ENCODE assay signal across 28 cellular contexts in genomic region chr2:218822622-218823021, GRCh38. TPM values are rescaled to one million over a fixed set of nuclear protein-coding genes. Genes with fewer than 3 reads are reported as not detected.
DNase-seq lines count a peak whose midpoint lies in the region; ATAC-seq, FAIRE-seq and TF ChIP-seq lines count a peak whose summit lies in the region.
"Had no signal": no experiment of that assay in that cellular context is flagged by ENCODE, and none has a peak within 500 bp of the region (broad histone marks: within the 10 kb centered on the region; RNA-seq: fewer than 3 reads in every experiment).

No MANE protein-coding gene starts in this region.

- CTCF ChIA-PET in HepG2 (lab: Yijun Ruan, JAX; ENCODE audit: low intra/inter-chr PET ratio, low total read pairs): no interaction called here

- BruUV-seq in HepG2 (replicated peaks; lab: Mats Ljungman, UMichigan): no TSS peak

- in situ Hi-C loops in HepG2 (cut with HindIII; ENCODE audit: extremely low pct_ligation_motif_present, low pct_unique_long_range_greater_than_20kb): no loop called here

- H3K36me3 Mint-ChIP-seq in astrocyte (ENCODE audit: low read depth, unreplicated experiment) (no peaks in the 10 kb centered on the region), osteocyte (ENCODE audit: unreplicated experiment) (peaks cover 6% of the 10 kb centered on the region)
- H3K36me3 Mint-ChIP-seq: CD8-positive, alpha-beta T cell had no signal

- H3K4me1 Mint-ChIP-seq in astrocyte (ENCODE audit: low read depth, unreplicated experiment): no peaks in the 10 kb centered on the region
- no peaks in the 10 kb centered on the region for H3K4me1 Mint-ChIP-seq in osteocyte (ENCODE audit: unreplicated experiment)

- TF ChIP-seq CTCF in HepG2 (CRISPR knock-in tag; IDR thresholded peaks at IDR 0.05) (no peak), right lobe of liver (IDR thresholded peaks at IDR 0.05) (no peak), astrocyte (IDR thresholded peaks at IDR 0.05; ENCODE audit: insufficient read depth, low read depth, low read length) (no peak), osteocyte (IDR thresholded peaks at IDR 0.05) (no peak)

- intact Hi-C loops in HepG2 (cut with micrococcal nuclease; ENCODE audit: unreplicated experiment) (no loop called here), right lobe of liver (cut with DNase I) (no loop called here)

- DNase-seq in HepG2 (ENCODE audit: low spot score): no peak
- DNase-seq in right lobe of liver: no peak
- no peak for DNase-seq in astrocyte (ENCODE audit: low read depth)
- DNase-seq in osteocyte (ENCODE audit: extremely low spot score, unreplicated experiment): peak; percentile 68
- DNase-seq in middle frontal gyrus (ENCODE audit: extremely low spot score, low spot score): no peak
- DNase-seq: C1 segment of cervical spinal cord; Caco-2; CD8-positive, alpha-beta T cell; GM23248; KBM-7; MV-4-11; NCI-H1105 treated with DMSO at 0.1 percent for 48 hours; NCI-H146; NCI-H1930; NCI-H2107; NCI-H2227 treated with DMSO at 0.1 percent for 48 hours; NK-92 treated with Interleukin-12 subunit alpha and Interleukin-12 subunit beta, amount 100 ng/mL, for 24 hours; PC-3 had no signal

- peak overlapping the region; percentile 72 for H3K27ac Mint-ChIP-seq in astrocyte (ENCODE audit: unreplicated experiment)
- no peak overlapping the region for H3K27ac Mint-ChIP-seq in osteocyte (ENCODE audit: unreplicated experiment)
- H3K27ac Mint-ChIP-seq: CD8-positive, alpha-beta T cell had no signal

- 94% methylated on average over 7 of the region's 7 CpGs for WGBS in HepG2 (ENCODE audit: low lambda C conversion rate)
- WGBS in right lobe of liver (ENCODE audit: insufficient coverage, low coverage, low lambda C conversion rate, missing lambda C conversion rate): 78% methylated on average over 4 of the region's 7 CpGs

- H3K27me3 Mint-ChIP-seq in astrocyte (ENCODE audit: low read depth, unreplicated experiment) (peaks cover 20% of the 10 kb centered on the region), osteocyte (ENCODE audit: unreplicated experiment) (peaks cover 32% of the 10 kb centered on the region)

- H3K9me3 Mint-ChIP-seq in astrocyte (ENCODE audit: unreplicated experiment) (no peaks in the 10 kb centered on the region), osteocyte (ENCODE audit: unreplicated experiment) (no peaks in the 10 kb centered on the region)
- H3K9me3 Mint-ChIP-seq: CD8-positive, alpha-beta T cell had no signal

- ATAC-seq in HepG2 (no peak), right lobe of liver (no peak), HG03342 (IDR thresholded peaks at IDR 0.05; ENCODE audit: unreplicated experiment) (no peak), GM18498 (IDR thresholded peaks at IDR 0.05; ENCODE audit: unreplicated experiment) (no peak)
- ATAC-seq: A549; CD8-positive, alpha-beta T cell; HCT116; PC-3; SK-N-SH treated with all-trans-retinoic acid at 6 μM for 48 hours had no signal

- H3K27me3 ChIP-seq in HepG2 (ENCODE audit: control insufficient read depth in 1 of 2, insufficient read depth in 2 of 2, low read length in 2 of 2) (peaks cover 0 to 12% of the 10 kb centered on the region in 2 experiments; a peak in 3 of 5 replicates), right lobe of liver (no peaks in the 10 kb centered on the region), astrocyte (ENCODE audit: insufficient read depth, low read length) (peaks cover 19% of the 10 kb centered on the region), skeletal muscle tissue (ENCODE audit: control insufficient read depth in 3 of 3, insufficient read depth in 3 of 3, low read length in 3 of 3) (no peaks in the 10 kb centered on the region)

- TF ChIP-seq POLR2A in HepG2 (IDR thresholded peaks at IDR 0.05; ENCODE audit: insufficient read depth in 1 of 2, low read depth in 2 of 2, low read length in 2 of 2): no peak
- no peak for TF ChIP-seq POLR2A in right lobe of liver (IDR thresholded peaks at IDR 0.05)

- H3K79me2 ChIP-seq in HepG2 (ENCODE audit: insufficient read depth, low read length): no peaks in the 10 kb centered on the region
- no peaks in the 10 kb centered on the region for H3K79me2 ChIP-seq in astrocyte (ENCODE audit: insufficient read depth, low read length)

- no peak overlapping the region for H3K9ac ChIP-seq in HepG2 (ENCODE audit: insufficient read depth, low read depth, low read length)
- H3K9ac ChIP-seq in astrocyte (ENCODE audit: low read length): no peak overlapping the region
- no peak overlapping the region for H3K9ac ChIP-seq in skeletal muscle tissue (ENCODE audit: low read depth in 1 of 3, low read length in 3 of 3)
- H3K9ac ChIP-seq: GM23248 had no signal

- H3K4me3 ChIP-seq in HepG2 (replicated peaks in 1 of 3; ENCODE audit: insufficient read depth in 1 of 3, low read depth in 2 of 3, low read length in 3 of 3) (no peak overlapping the region), right lobe of liver (no peak overlapping the region), astrocyte (ENCODE audit: insufficient read depth, low read depth, low read length) (no peak overlapping the region), skeletal muscle tissue (ENCODE audit: low read length in 3 of 3) (no peak overlapping the region)
- H3K4me3 ChIP-seq: A549, GM23248 had no signal

- FAIRE-seq in HepG2 (lab: Jason Lieb, UNC) (no peak), astrocyte (lab: Jason Lieb, UNC) (no peak)
- FAIRE-seq: A549, G401.6, HTR-8/SVneo had no signal

- no peak overlapping the region for H3K4me2 ChIP-seq in HepG2 (ENCODE audit: low read depth, low read length)
- no peak overlapping the region for H3K4me2 ChIP-seq in astrocyte (ENCODE audit: low read length)
- H3K4me2 ChIP-seq: A549 had no signal

- POLR2A ChIA-PET in HepG2 (lab: Yijun Ruan, JAX): interaction anchor here (0.9 kb wide), 1 partner anchor 41 kb away, joined by 4 read pairs; no protein-coding TSS in a partner anchor

- no peaks in the 10 kb centered on the region for H4K20me1 ChIP-seq in HepG2 (ENCODE audit: insufficient read depth, low read length)
- H4K20me1 ChIP-seq in astrocyte (ENCODE audit: insufficient read depth, low read length): no peaks in the 10 kb centered on the region

- H3K27ac ChIP-seq in HepG2 (ENCODE audit: extremely low read length, insufficient read depth, low read length) (no peak overlapping the region), right lobe of liver (no peak overlapping the region), astrocyte (ENCODE audit: low read depth, low read length) (no peak overlapping the region), skeletal muscle tissue (ENCODE audit: low read depth, low read length) (peak overlapping the region; percentile 19)
- H3K27ac ChIP-seq: A549, GM23248 had no signal

- TF ChIP-seq EP300 in HepG2 (IDR thresholded peaks at IDR 0.05; ENCODE audit: low read depth in 2 of 2, low read length in 2 of 2): no peak
- TF ChIP-seq EP300 in HepG2 (CRISPR knock-in tag; IDR thresholded peaks at IDR 0.05; ENCODE audit: borderline replicate concordance): no peak

- H3K36me3 ChIP-seq in HepG2 (replicated peaks in 1 of 2; ENCODE audit: control insufficient read depth in 1 of 2, insufficient read depth in 2 of 2, low read length in 2 of 2) (peaks cover 8 to 15% of the 10 kb centered on the region in 2 experiments; a peak in 4 of 5 replicates), right lobe of liver (peaks cover 0 to 31% (median 10%) of the 10 kb centered on the region in 4 donors), astrocyte (ENCODE audit: insufficient read depth, low read length) (no peaks in the 10 kb centered on the region), skeletal muscle tissue (ENCODE audit: control insufficient read depth in 3 of 3, insufficient read depth in 3 of 3, low read length in 3 of 3) (peaks cover 11 to 29% (median 19%) of the 10 kb centered on the region in 3 donors)

- H3K4me3 Mint-ChIP-seq in astrocyte (ENCODE audit: unreplicated experiment): no peak overlapping the region
- no peak overlapping the region for H3K4me3 Mint-ChIP-seq in osteocyte (ENCODE audit: unreplicated experiment)
- H3K4me3 Mint-ChIP-seq: CD8-positive, alpha-beta T cell had no signal

- no peak for TF ChIP-seq RAD21 in HepG2 (CRISPR knock-in tag; IDR thresholded peaks at IDR 0.05)

- H3K4me1 ChIP-seq in HepG2 (ENCODE audit: insufficient read depth, low read length) (peaks cover 3% of the 10 kb centered on the region; the same call in 1 of the 2 replicates), right lobe of liver (no peaks in the 10 kb centered on the region), astrocyte (ENCODE audit: insufficient read depth, low read length) (no peaks in the 10 kb centered on the region), skeletal muscle tissue (ENCODE audit: control insufficient read depth in 3 of 3, insufficient read depth in 3 of 3, low read length in 3 of 3) (peaks cover 23 to 52% (median 28%) of the 10 kb centered on the region in 3 donors)
- H3K4me1 ChIP-seq: A549, Caco-2 had no signal

- H2AFZ ChIP-seq in HepG2 (ENCODE audit: low read length) (no peak overlapping the region), astrocyte (ENCODE audit: low read depth, low read length) (no peak overlapping the region)
- H2AFZ ChIP-seq: GM23248 had no signal

- H3K9me3 ChIP-seq in HepG2 (ENCODE audit: low read length) (no peaks in the 10 kb centered on the region), right lobe of liver (no peaks in the 10 kb centered on the region), astrocyte (ENCODE audit: insufficient read depth, low read depth, low read length) (no peaks in the 10 kb centered on the region), skeletal muscle tissue (ENCODE audit: control insufficient read depth in 3 of 3, low read length in 3 of 3) (no peaks in the 10 kb centered on the region)
- H3K9me3 ChIP-seq: A549, Caco-2 had no signal

RNA-seq across cellular contexts. Expression of gene PRKAG3, which starts 9.0 kb away (rescaled TPM):
- total RNA-seq in HepG2 (2016; rRNA removed; fragmentation: Illumina TruSeq; extraction: Trizol) (not detected in 2 replicates), right lobe of liver (not detected), astrocyte (not detected in 2 replicates), osteocyte (not detected in 2 replicates), skeletal muscle tissue (9.9 TPM)
- not detected in 2 replicates for total RNA-seq in HepG2 (2016; cell fraction: cytosol; rRNA removed; fragmentation: Illumina TruSeq; extraction: Trizol; ENCODE audit: low read depth)
- not detected in 2 replicates for total RNA-seq in HepG2 (2016; cell fraction: insoluble cytoplasmic fraction; rRNA removed; fragmentation: Illumina TruSeq; extraction: Trizol)
- not detected in 2 replicates for total RNA-seq in HepG2 (2016; cell fraction: membrane; rRNA removed; fragmentation: Illumina TruSeq; extraction: Trizol)
- total RNA-seq in HepG2 (2016; cell fraction: nucleus; rRNA removed; fragmentation: Illumina TruSeq; extraction: Trizol): not detected in 2 replicates
- polyA plus RNA-seq in HepG2 (2011; rRNA removed): not detected in 2 replicates
- not detected in 2 replicates for polyA plus RNA-seq in HepG2 (2011; cell fraction: cytosol; rRNA removed)
- polyA plus RNA-seq in HepG2 (2011; cell fraction: nucleus; rRNA removed): not detected in 2 replicates
- not detected in 2 replicates for polyA plus RNA-seq in HepG2 (2012)
- polyA plus RNA-seq in HepG2 (2016; cell fraction: cytosol; fragmentation: Illumina TruSeq; extraction: Trizol; ENCODE audit: low read depth): not detected in 2 replicates
- polyA plus RNA-seq in HepG2 (2016; cell fraction: insoluble cytoplasmic fraction; fragmentation: Illumina TruSeq; extraction: Trizol; ENCODE audit: low read depth): not detected in 2 replicates
- polyA plus RNA-seq in HepG2 (2016; cell fraction: membrane; fragmentation: Illumina TruSeq; extraction: Trizol; ENCODE audit: low read depth): not detected in 2 replicates
- polyA plus RNA-seq in HepG2 (2016; cell fraction: nucleus; fragmentation: Illumina TruSeq; extraction: Trizol; ENCODE audit: insufficient read depth, low read depth): not detected in 2 replicates
- polyA minus RNA-seq in HepG2 (2011; rRNA and poly(A)+ RNA removed; ENCODE audit: low replicate concordance): 0.32 TPM in 1 of 2 replicates, not detected in the other
- not detected in 2 replicates for polyA minus RNA-seq in HepG2 (2011; cell fraction: cytosol; rRNA and poly(A)+ RNA removed)
- polyA minus RNA-seq in HepG2 (2011; cell fraction: nucleus; rRNA and poly(A)+ RNA removed): not detected in 2 replicates
- total RNA-seq: Caco-2; CD8-positive, alpha-beta T cell; GM23248; MCF 10A; NCI-H460; PC-3 had no signal
- polyA plus RNA-seq: A549, GM23248 had no signal

RNA-seq across cellular contexts. Expression of gene WNT6, which starts 37.0 kb away (rescaled TPM):
- total RNA-seq in HepG2 (2016; rRNA removed; fragmentation: Illumina TruSeq; extraction: Trizol) (0.20 TPM in 1 of 2 replicates, not detected in the other), right lobe of liver (under 1 TPM in 1 of 6 experiments, not detected in 5; 0.25 TPM), astrocyte (1.3 and 2.6 TPM in 2 replicates), osteocyte (0.42 and 0.64 TPM in 2 replicates), skeletal muscle tissue (not detected)
- not detected in 2 replicates for total RNA-seq in HepG2 (2016; cell fraction: cytosol; rRNA removed; fragmentation: Illumina TruSeq; extraction: Trizol; ENCODE audit: low read depth)
- 0.13 TPM in 1 of 2 replicates, not detected in the other for total RNA-seq in HepG2 (2016; cell fraction: insoluble cytoplasmic fraction; rRNA removed; fragmentation: Illumina TruSeq; extraction: Trizol)
- total RNA-seq in HepG2 (2016; cell fraction: membrane; rRNA removed; fragmentation: Illumina TruSeq; extraction: Trizol): 0.12 TPM in 1 of 2 replicates, not detected in the other
- not detected in 2 replicates for total RNA-seq in HepG2 (2016; cell fraction: nucleus; rRNA removed; fragmentation: Illumina TruSeq; extraction: Trizol)
- 0.09 TPM in 1 of 2 replicates, not detected in the other for polyA plus RNA-seq in HepG2 (2011; rRNA removed)
- polyA plus RNA-seq in HepG2 (2011; cell fraction: cytosol; rRNA removed): 0.04 and 0.05 TPM in 2 replicates
- 0.28 and 0.42 TPM in 2 replicates for polyA plus RNA-seq in HepG2 (2011; cell fraction: nucleus; rRNA removed)
- not detected in 2 replicates for polyA plus RNA-seq in HepG2 (2012)
- not detected in 2 replicates for polyA plus RNA-seq in HepG2 (2016; cell fraction: cytosol; fragmentation: Illumina TruSeq; extraction: Trizol; ENCODE audit: low read depth)
- not detected in 2 replicates for polyA plus RNA-seq in HepG2 (2016; cell fraction: insoluble cytoplasmic fraction; fragmentation: Illumina TruSeq; extraction: Trizol; ENCODE audit: low read depth)
- polyA plus RNA-seq in HepG2 (2016; cell fraction: membrane; fragmentation: Illumina TruSeq; extraction: Trizol; ENCODE audit: low read depth): 0.10 TPM in 1 of 2 replicates, not detected in the other
- polyA plus RNA-seq in HepG2 (2016; cell fraction: nucleus; fragmentation: Illumina TruSeq; extraction: Trizol; ENCODE audit: insufficient read depth, low read depth): 0.37 and 0.91 TPM in 2 replicates
- 0.09 and 0.14 TPM in 2 replicates for polyA minus RNA-seq in HepG2 (2011; rRNA and poly(A)+ RNA removed; ENCODE audit: low replicate concordance)
- polyA minus RNA-seq in HepG2 (2011; cell fraction: cytosol; rRNA and poly(A)+ RNA removed): not detected in 2 replicates
- polyA minus RNA-seq in HepG2 (2011; cell fraction: nucleus; rRNA and poly(A)+ RNA removed): not detected in 2 replicates
- total RNA-seq: CD8-positive, alpha-beta T cell; GM23248; MCF 10A; NCI-H460; PC-3 had no signal
- polyA plus RNA-seq: GM23248 had no signal

RNA-seq across cellular contexts. Expression of gene CYP27A1, which starts 40.7 kb away (rescaled TPM):
- total RNA-seq in HepG2 (2016; rRNA removed; fragmentation: Illumina TruSeq; extraction: Trizol) (106 and 157 TPM in 2 replicates), right lobe of liver (100 to 1,000 TPM; 209 to 463 (median 238) TPM), astrocyte (3.9 and 4.3 TPM in 2 replicates), osteocyte (3.2 and 4.1 TPM in 2 replicates), skeletal muscle tissue (17.7 TPM)
- 29.2 and 32.0 TPM in 2 replicates for total RNA-seq in HepG2 (2016; cell fraction: cytosol; rRNA removed; fragmentation: Illumina TruSeq; extraction: Trizol; ENCODE audit: low read depth)
- 92.9 and 157 TPM in 2 replicates for total RNA-seq in HepG2 (2016; cell fraction: insoluble cytoplasmic fraction; rRNA removed; fragmentation: Illumina TruSeq; extraction: Trizol)
- total RNA-seq in HepG2 (2016; cell fraction: membrane; rRNA removed; fragmentation: Illumina TruSeq; extraction: Trizol): 59.2 and 68.0 TPM in 2 replicates
- total RNA-seq in HepG2 (2016; cell fraction: nucleus; rRNA removed; fragmentation: Illumina TruSeq; extraction: Trizol): 124 and 147 TPM in 2 replicates
- polyA plus RNA-seq in HepG2 (2011; rRNA removed): 266 and 314 TPM in 2 replicates
- polyA plus RNA-seq in HepG2 (2011; cell fraction: cytosol; rRNA removed): 327 and 396 TPM in 2 replicates
- 158 and 203 TPM in 2 replicates for polyA plus RNA-seq in HepG2 (2011; cell fraction: nucleus; rRNA removed)
- 154 and 189 TPM in 2 replicates for polyA plus RNA-seq in HepG2 (2012)
- 34.9 and 39.0 TPM in 2 replicates for polyA plus RNA-seq in HepG2 (2016; cell fraction: cytosol; fragmentation: Illumina TruSeq; extraction: Trizol; ENCODE audit: low read depth)
- 90.8 and 107 TPM in 2 replicates for polyA plus RNA-seq in HepG2 (2016; cell fraction: insoluble cytoplasmic fraction; fragmentation: Illumina TruSeq; extraction: Trizol; ENCODE audit: low read depth)
- polyA plus RNA-seq in HepG2 (2016; cell fraction: membrane; fragmentation: Illumina TruSeq; extraction: Trizol; ENCODE audit: low read depth): 49.2 and 51.3 TPM in 2 replicates
- 203 and 207 TPM in 2 replicates for polyA plus RNA-seq in HepG2 (2016; cell fraction: nucleus; fragmentation: Illumina TruSeq; extraction: Trizol; ENCODE audit: insufficient read depth, low read depth)
- 399 TPM in 1 of 2 replicates, not detected in the other for polyA minus RNA-seq in HepG2 (2011; rRNA and poly(A)+ RNA removed; ENCODE audit: low replicate concordance)
- 113 and 138 TPM in 2 replicates for polyA minus RNA-seq in HepG2 (2011; cell fraction: cytosol; rRNA and poly(A)+ RNA removed)
- 86.3 and 96.4 TPM in 2 replicates for polyA minus RNA-seq in HepG2 (2011; cell fraction: nucleus; rRNA and poly(A)+ RNA removed)
- total RNA-seq: CD8-positive, alpha-beta T cell; MCF 10A; NCI-H460 had no signal

RNA-seq across cellular contexts. Expression of gene WNT10A, which starts 58.0 kb away (rescaled TPM):
- total RNA-seq in HepG2 (2016; rRNA removed; fragmentation: Illumina TruSeq; extraction: Trizol) (not detected in 2 replicates), right lobe of liver (under 1 TPM in 1 of 6 experiments, not detected in 5; 0.31 TPM), astrocyte (0.91 and 2.5 TPM in 2 replicates), osteocyte (not detected in 2 replicates), skeletal muscle tissue (not detected)
- total RNA-seq in HepG2 (2016; cell fraction: cytosol; rRNA removed; fragmentation: Illumina TruSeq; extraction: Trizol; ENCODE audit: low read depth): 0.20 TPM in 1 of 2 replicates, not detected in the other
- not detected in 2 replicates for total RNA-seq in HepG2 (2016; cell fraction: insoluble cytoplasmic fraction; rRNA removed; fragmentation: Illumina TruSeq; extraction: Trizol)
- total RNA-seq in HepG2 (2016; cell fraction: membrane; rRNA removed; fragmentation: Illumina TruSeq; extraction: Trizol): not detected in 2 replicates
- total RNA-seq in HepG2 (2016; cell fraction: nucleus; rRNA removed; fragmentation: Illumina TruSeq; extraction: Trizol): not detected in 2 replicates
- polyA plus RNA-seq in HepG2 (2011; rRNA removed): 0.03 TPM in 1 of 2 replicates, not detected in the other
- 0.03 TPM in 2 replicates for polyA plus RNA-seq in HepG2 (2011; cell fraction: cytosol; rRNA removed)
- 0.12 TPM in 1 of 2 replicates, not detected in the other for polyA plus RNA-seq in HepG2 (2011; cell fraction: nucleus; rRNA removed)
- not detected in 2 replicates for polyA plus RNA-seq in HepG2 (2012)
- 0.07 TPM in 1 of 2 replicates, not detected in the other for polyA plus RNA-seq in HepG2 (2016; cell fraction: cytosol; fragmentation: Illumina TruSeq; extraction: Trizol; ENCODE audit: low read depth)
- polyA plus RNA-seq in HepG2 (2016; cell fraction: insoluble cytoplasmic fraction; fragmentation: Illumina TruSeq; extraction: Trizol; ENCODE audit: low read depth): not detected in 2 replicates
- not detected in 2 replicates for polyA plus RNA-seq in HepG2 (2016; cell fraction: membrane; fragmentation: Illumina TruSeq; extraction: Trizol; ENCODE audit: low read depth)
- polyA plus RNA-seq in HepG2 (2016; cell fraction: nucleus; fragmentation: Illumina TruSeq; extraction: Trizol; ENCODE audit: insufficient read depth, low read depth): not detected in 2 replicates
- 0.05 TPM in 1 of 2 replicates, not detected in the other for polyA minus RNA-seq in HepG2 (2011; rRNA and poly(A)+ RNA removed; ENCODE audit: low replicate concordance)
- not detected in 2 replicates for polyA minus RNA-seq in HepG2 (2011; cell fraction: cytosol; rRNA and poly(A)+ RNA removed)
- not detected in 2 replicates for polyA minus RNA-seq in HepG2 (2011; cell fraction: nucleus; rRNA and poly(A)+ RNA removed)
- total RNA-seq: GM23248, MCF 10A, NCI-H460 had no signal
- polyA plus RNA-seq: A549, GM23248 had no signal

Comparison
In these comparisons a context has a peak if more than half of its experiments do, and no peak if none do; other contexts are left out.
1. RNA of gene PRKAG3, which starts 9.0 kb away (total RNA-seq): 9.9 TPM in skeletal muscle tissue (single experiment); not detected in HepG2, not detected in right lobe of liver, not detected in astrocyte and not detected in osteocyte; every median in the first group is over 10 times any median in the second.